10 cellular contexts compared by ENCODE assay signal in genomic region chr5:173782671-173783101, GRCh38.
DNase-seq lines count a peak whose midpoint lies in the region; ATAC-seq and TF ChIP-seq lines count a peak whose summit lies in the region.
"Had no signal": no experiment of that assay in that cellular context is flagged by ENCODE, and none has a peak within 500 bp of the region (broad histone marks: within the 10 kb centered on the region; RNA-seq: fewer than 3 reads in every experiment).

No MANE protein-coding gene starts in this region.

- no peak overlapping the region for H3K4me3 ChIP-seq in BLaER1
- no peak overlapping the region for H3K4me3 ChIP-seq in OCI-LY1 (ENCODE audit: low read depth, low read length, poor library complexity, severe bottlenecking)
- H3K4me3 ChIP-seq in choroid plexus epithelial cell (ENCODE audit: low read depth, low read length), result no peak overlapping the region
- H3K4me3 ChIP-seq in neutrophil (ENCODE audit: low read depth in 1 of 2, low read length in 1 of 2), result peak overlapping the region in 1 of 2 experiments; percentile 26

- DNase-seq in choroid plexus epithelial cell (ENCODE audit: low read depth), result peak; percentile 36
- no peak for DNase-seq in MV-4-11 (lab: John Stamatoyannopoulos, UW)
- DNase-seq in SW480 (ENCODE audit: low spot score), result no peak
- DNase-seq in NCI-H1092 (lab: John Stamatoyannopoulos, UW), result no peak
- DNase-seq: DMS79; effector CD8-positive, alpha-beta T cell had no signal

- 0 out of 2 replicates have a peak, but pooled peaks cover 4% of the 10 kb centered on the region for H3F3A ChIP-seq in OCI-LY1 (ENCODE audit: insufficient read depth, low read length)

- no peaks in the 10 kb centered on the region for H3K79me2 ChIP-seq in OCI-LY1 (ENCODE audit: insufficient read depth, low read length)

- H4K20me1 ChIP-seq in BLaER1 (no peaks in the 10 kb centered on the region), OCI-LY1 (ENCODE audit: insufficient read depth, low read length) (no peaks in the 10 kb centered on the region)

- H3K27ac ChIP-seq in BLaER1, result peak overlapping the region; percentile 76
- H3K27ac ChIP-seq in OCI-LY1 (ENCODE audit: low read depth, low read length, poor library complexity, severe bottlenecking), result peak overlapping the region; percentile 72
- peak overlapping the region; percentile 98 for H3K27ac ChIP-seq in neutrophil

- TF ChIP-seq CTCF in OCI-LY1 (IDR thresholded peaks at IDR 0.05; ENCODE audit: low read length) (no peak), choroid plexus epithelial cell (conservative IDR thresholded peaks at IDR 0.05; ENCODE audit: low read depth, low read length) (no peak), neutrophil (IDR thresholded peaks at IDR 0.05) (no peak)

- H3K27me3 ChIP-seq in BLaER1 (no peaks in the 10 kb centered on the region), OCI-LY1 (ENCODE audit: insufficient read depth, low read length) (no peaks in the 10 kb centered on the region), neutrophil (no peaks in the 10 kb centered on the region)

- no peaks in the 10 kb centered on the region for H3K9me3 ChIP-seq in BLaER1
- no peaks in the 10 kb centered on the region for H3K9me3 ChIP-seq in OCI-LY1 (ENCODE audit: low read length)
- H3K9me3 ChIP-seq in neutrophil, result no peaks in the 10 kb centered on the region

- H3K9me2 ChIP-seq in OCI-LY1 (ENCODE audit: low read depth, low read length), result no peaks in the 10 kb centered on the region

- no peaks in the 10 kb centered on the region for H3K36me3 ChIP-seq in BLaER1
- no peaks in the 10 kb centered on the region for H3K36me3 ChIP-seq in OCI-LY1 (ENCODE audit: insufficient read depth, low read length)
- no peaks in the 10 kb centered on the region for H3K36me3 ChIP-seq in neutrophil

- H3K4me2 ChIP-seq in BLaER1, result peak overlapping the region; percentile 64
- no peak overlapping the region; the same call in 1 of the 2 replicates for H3K4me2 ChIP-seq in OCI-LY1 (ENCODE audit: low read length)

- H3K9ac ChIP-seq in BLaER1 (no peak overlapping the region), OCI-LY1 (ENCODE audit: low read length) (no peak overlapping the region; the same call in 1 of the 2 replicates)

- H2AFZ ChIP-seq in OCI-LY1 (ENCODE audit: low read length), result no peak overlapping the region

- H3K4me1 ChIP-seq in BLaER1 (peaks cover 78% of the 10 kb centered on the region), OCI-LY1 (ENCODE audit: insufficient read depth, low read length, severe bottlenecking) (peaks cover 95% of the 10 kb centered on the region), neutrophil (ENCODE audit: control insufficient read depth in 1 of 2, insufficient read depth in 1 of 2, low read depth in 1 of 2, low read length in 1 of 2) (peaks cover 74 to 96% of the 10 kb centered on the region in 2 experiments)

- no peak for ATAC-seq in HG03571 (IDR thresholded peaks at IDR 0.05; ENCODE audit: unreplicated experiment)
